Comparison of ENCODE assay signal across 21 cellular contexts in genomic region chr7:86930554-86931307, GRCh38.
"Had no signal": no experiment of that assay in that cellular context is flagged by ENCODE, and none has a peak within 500 bp of the region (broad histone marks: within the 10 kb centered on the region; RNA-seq: fewer than 3 reads in every experiment).

No MANE protein-coding gene starts in this region.

- H3K36me3 ChIP-seq: adrenal gland, gastrocnemius medialis, tibial artery had no signal

- H3K4me1 Mint-ChIP-seq: activated naive CD4-positive, alpha-beta T cell treated with anti-CD3 and anti-CD28 coated beads, Interleukin-2, amount 10 ng/mL, durations not matched to agents 7 days and 5 days; natural killer cell had no signal

- H3K4me1 ChIP-seq: adrenal gland had no signal

- FAIRE-seq: astrocyte had no signal

- H3K27ac ChIP-seq: adrenal gland had no signal

- H3K27ac Mint-ChIP-seq: activated naive CD4-positive, alpha-beta T cell treated with anti-CD3 and anti-CD28 coated beads, Interleukin-2, amount 10 ng/mL, durations not matched to agents 7 days and 5 days; activated T-cell treated with anti-CD3 and anti-CD28 coated beads, Interleukin-2, amount 50 U/mL, for 72 hours; natural killer cell; stimulated activated naive CD8-positive, alpha-beta T cell treated with anti-CD3 and anti-CD28 coated beads, Interleukin-15, amount 100 ng/mL, for 72 hours had no signal

- DNase-seq: activated CD4-positive, alpha-beta T cell treated with anti-CD3 and anti-CD28 coated beads for 1 hour; activated CD8-positive, alpha-beta memory T cell treated with anti-CD3 and anti-CD28 coated beads for 24 hours; activated CD8-positive, alpha-beta memory T cell treated with anti-CD3 and anti-CD28 coated beads, Interleukin-2, amount 50 U/mL, for 48 hours; activated effector memory CD4-positive, alpha-beta T cell treated with anti-CD3 and anti-CD28 coated beads, Interleukin-2, amount 50 U/mL, for 16 hours; activated naive CD4-positive, alpha-beta T cell treated with anti-CD3 and anti-CD28 coated beads, Interleukin-2, amount 10 ng/mL, durations not matched to agents 7 days and 5 days; activated T-cell treated with anti-CD3 and anti-CD28 coated beads, Interleukin-2, amount 50 U/mL, for 72 hours; adrenal gland; central memory CD4-positive, alpha-beta T cell; dermis blood vessel endothelial cell; effector CD8-positive, alpha-beta T cell; erythroblast; gastrocnemius medialis; hippocampal formation; left ventricle myocardium superior; midbrain; natural killer cell; stimulated activated CD4-positive, alpha-beta T cell treated with anti-CD3 and anti-CD28 coated beads, Interleukin-4, amount 100 ng/mL, for 1 hour; stimulated activated naive CD8-positive, alpha-beta T cell treated with anti-CD3 and anti-CD28 coated beads, Interleukin-15, amount 100 ng/mL, for 72 hours; T-helper 9 cell; tibial artery had no signal

- ATAC-seq: gastrocnemius medialis, left ventricle myocardium superior, natural killer cell had no signal

- H3K27me3 ChIP-seq: adrenal gland, gastrocnemius medialis, tibial artery had no signal

- H3K4me3 ChIP-seq: adrenal gland, gastrocnemius medialis, tibial artery had no signal

- H3K9me3 Mint-ChIP-seq: activated naive CD4-positive, alpha-beta T cell treated with anti-CD3 and anti-CD28 coated beads, Interleukin-2, amount 10 ng/mL, durations not matched to agents 7 days and 5 days; activated T-cell treated with anti-CD3 and anti-CD28 coated beads, Interleukin-2, amount 50 U/mL, for 72 hours; natural killer cell; stimulated activated naive CD8-positive, alpha-beta T cell treated with anti-CD3 and anti-CD28 coated beads, Interleukin-15, amount 100 ng/mL, for 72 hours had no signal

- H3K9me3 ChIP-seq: adrenal gland, gastrocnemius medialis, tibial artery had no signal

- H3K4me3 Mint-ChIP-seq: activated naive CD4-positive, alpha-beta T cell treated with anti-CD3 and anti-CD28 coated beads, Interleukin-2, amount 10 ng/mL, durations not matched to agents 7 days and 5 days; activated T-cell treated with anti-CD3 and anti-CD28 coated beads, Interleukin-2, amount 50 U/mL, for 72 hours; natural killer cell; stimulated activated naive CD8-positive, alpha-beta T cell treated with anti-CD3 and anti-CD28 coated beads, Interleukin-15, amount 100 ng/mL, for 72 hours had no signal

- H3K36me3 Mint-ChIP-seq: activated naive CD4-positive, alpha-beta T cell treated with anti-CD3 and anti-CD28 coated beads, Interleukin-2, amount 10 ng/mL, durations not matched to agents 7 days and 5 days; natural killer cell had no signal
